In genomic region chr2:25301453-25302352, GRCh38 we compare ENCODE assay signal across 1 cellular context.
TF ChIP-seq lines count a peak whose summit lies in the region.

No MANE protein-coding gene starts in this region.

TF ChIP-seq in GM12878, 131 proteins besides CTCF, POLR2A, EP300 and RAD21 (continued from another document and continues in another):
- no peak for TF ChIP-seq ZBTB4 (CRISPR knock-in tag; IDR thresholded peaks at IDR 0.05)
- TF ChIP-seq EGR1 (IDR thresholded peaks at IDR 0.05; ENCODE audit: borderline replicate concordance in 1 of 2, low read depth in 2 of 2, low read length in 2 of 2): peak in 1 of 2 experiments; percentile 59; a peak in 1 of 3 replicates
- 0 out of 2 replicates have a peak, but pooled peaks have one; percentile 26 for TF ChIP-seq SMARCA5 (IDR thresholded peaks at IDR 0.05)
- no peak for TF ChIP-seq POLR2AphosphoS2 (IDR thresholded peaks at IDR 0.05; ENCODE audit: low read depth, low read length)
- no peak for TF ChIP-seq SMAD5 (IDR thresholded peaks at IDR 0.05; ENCODE audit: low read depth)
- peak; percentile 99 for TF ChIP-seq PAX5 (IDR thresholded peaks at IDR 0.05; ENCODE audit: borderline replicate concordance, low read depth, low read length)
- TF ChIP-seq WRNIP1 (IDR thresholded peaks at IDR 0.05; ENCODE audit: borderline replicate concordance, low read depth, low read length): no peak
- no peak for TF ChIP-seq MYB (IDR thresholded peaks at IDR 0.05; ENCODE audit: borderline replicate concordance, low read depth, low read length)
- TF ChIP-seq ETV6 (conservative IDR thresholded peaks at IDR 0.05 in 1 of 2, IDR thresholded peaks at IDR 0.05 in 1 of 2; ENCODE audit: borderline replicate concordance in 1 of 2, low read depth in 1 of 2): peak in 1 of 2 experiments; percentile 76; a peak in 2 of 4 replicates
- TF ChIP-seq GABPA (IDR thresholded peaks at IDR 0.05; ENCODE audit: low read depth): 0 out of 2 replicates have a peak, but pooled peaks have one; percentile 53
- peak; percentile 94 for TF ChIP-seq MTA2 (IDR thresholded peaks at IDR 0.05; ENCODE audit: low read depth)
- peak; percentile 88 for TF ChIP-seq JUND (IDR thresholded peaks at IDR 0.05; ENCODE audit: low read depth, low read length)
- peak; percentile 65; the same call in 1 of the 2 replicates for TF ChIP-seq CHD2 (IDR thresholded peaks at IDR 0.05; ENCODE audit: borderline replicate concordance, low read depth, low read length)
- TF ChIP-seq CBX3 (IDR thresholded peaks at IDR 0.05; ENCODE audit: borderline replicate concordance, low read depth): no peak
- peak; percentile 99 for TF ChIP-seq DPF2 (IDR thresholded peaks at IDR 0.05)
- TF ChIP-seq YY1 (IDR thresholded peaks at IDR 0.05; ENCODE audit: low read depth, low read length): peak; percentile 64
- TF ChIP-seq IKZF2 (IDR thresholded peaks at IDR 0.05): peak; percentile 95 to 96
- peak in 1 of 2 experiments; percentile 82; a peak in 2 of 4 replicates for TF ChIP-seq SRF (IDR thresholded peaks at IDR 0.05; ENCODE audit: low read depth in 2 of 2, low read length in 2 of 2)
- no peak for TF ChIP-seq NR2C2 (IDR thresholded peaks at IDR 0.05; ENCODE audit: borderline replicate concordance, control insufficient read depth, insufficient read length, low read depth)
- TF ChIP-seq BMI1 (IDR thresholded peaks at IDR 0.05; ENCODE audit: borderline replicate concordance): peak; percentile 80
- no peak; the same call in 1 of the 2 replicates for TF ChIP-seq POLR2AphosphoS5 (IDR thresholded peaks at IDR 0.05; ENCODE audit: low read length)
- peak; percentile 99 for TF ChIP-seq JUNB (IDR thresholded peaks at IDR 0.05)
- TF ChIP-seq RB1 (IDR thresholded peaks at IDR 0.05; ENCODE audit: borderline replicate concordance): peak; percentile 31; the same call in 1 of the 2 replicates
- no peak for TF ChIP-seq ESRRA (IDR thresholded peaks at IDR 0.05; ENCODE audit: low read length)
- no peak for TF ChIP-seq E4F1 (IDR thresholded peaks at IDR 0.05; ENCODE audit: borderline replicate concordance, partially characterized antibody)
- no peak for TF ChIP-seq IRF5 (IDR thresholded peaks at IDR 0.05; ENCODE audit: borderline replicate concordance)
- no peak for TF ChIP-seq SIX5 (IDR thresholded peaks at IDR 0.05; ENCODE audit: low read depth, low read length, severe bottlenecking)
- 0 out of 2 replicates have a peak, but pooled peaks have one; percentile 31 for TF ChIP-seq STAT1 (conservative IDR thresholded peaks at IDR 0.05)
- TF ChIP-seq CUX1 (IDR thresholded peaks at IDR 0.05; ENCODE audit: insufficient replicate concordance, low read depth, low read length): peak; percentile 53
- peak; percentile 91 for TF ChIP-seq POU2F2 (IDR thresholded peaks at IDR 0.05; ENCODE audit: borderline replicate concordance, low read depth, low read length)
- peak; percentile 98 for TF ChIP-seq TBL1XR1 (IDR thresholded peaks at IDR 0.05; ENCODE audit: low read depth, low read length)
- peak; percentile 91 for TF ChIP-seq NR2F1 (conservative IDR thresholded peaks at IDR 0.05)
- TF ChIP-seq ZNF622 (IDR thresholded peaks at IDR 0.05): no peak
- TF ChIP-seq CHD1 (IDR thresholded peaks at IDR 0.05; ENCODE audit: low read depth, low read length): no peak
- no peak for TF ChIP-seq ASH2L (IDR thresholded peaks at IDR 0.05; ENCODE audit: borderline replicate concordance, low read depth)
- TF ChIP-seq SUZ12 (IDR thresholded peaks at IDR 0.05; ENCODE audit: unreplicated experiment): no peak
- TF ChIP-seq ZBED1 (IDR thresholded peaks at IDR 0.05; ENCODE audit: borderline replicate concordance): peak; percentile 96; the same call in 1 of the 2 replicates
- peak; percentile 79 for TF ChIP-seq CREB1 (IDR thresholded peaks at IDR 0.05; ENCODE audit: low read depth)
- no peak for TF ChIP-seq E2F4 (IDR thresholded peaks at IDR 0.05; ENCODE audit: low read depth, low read length)
- peak; percentile 95 for TF ChIP-seq MLLT1 (IDR thresholded peaks at IDR 0.05)
- no peak for TF ChIP-seq SREBF1 (IDR thresholded peaks at IDR 0.05; ENCODE audit: low read length)
- TF ChIP-seq ZBTB11 (CRISPR knock-in tag; IDR thresholded peaks at IDR 0.05): no peak
